In the genomic region with DNA sequence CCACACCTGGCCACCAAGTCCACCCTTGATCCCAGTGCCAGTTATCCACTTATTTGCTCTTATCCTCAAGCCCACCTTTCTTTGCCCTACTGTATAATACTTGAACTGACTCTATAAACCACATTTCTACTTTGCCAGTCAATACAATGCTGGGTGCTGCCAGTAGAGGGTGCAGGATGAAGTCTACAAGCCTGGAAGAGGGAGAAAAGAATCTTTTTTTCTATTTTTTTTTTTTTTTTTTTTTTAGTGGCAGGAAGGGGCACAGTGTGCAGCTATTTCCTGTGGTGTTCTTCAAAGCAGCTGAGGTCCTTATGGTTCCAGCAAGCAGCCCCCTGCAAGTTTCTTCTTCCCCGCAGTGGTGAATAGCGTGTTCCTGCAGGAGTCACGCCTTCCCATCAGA, we compare ENCODE assay signal across 8 cellular contexts. TPM values are rescaled to one million over a fixed set of nuclear protein-coding genes. Genes with fewer than 3 reads are reported as not detected.
DNase-seq lines count a peak whose midpoint lies in the region; ATAC-seq and TF ChIP-seq lines count a peak whose summit lies in the region.

No MANE protein-coding gene starts in this region.

- H3K36me3 ChIP-seq in RWPE2 (ENCODE audit: low read depth) (no peaks in the 10 kb centered on the region), PC-3 (ENCODE audit: low read depth, low read length) (no peaks in the 10 kb centered on the region)

- no peaks in the 10 kb centered on the region for H3K27me3 ChIP-seq in RWPE2 (ENCODE audit: insufficient read depth, poor library complexity, severe bottlenecking)
- no peaks in the 10 kb centered on the region for H3K27me3 ChIP-seq in PC-3 (ENCODE audit: low read length)

- H3K79me2 ChIP-seq in PC-3 (ENCODE audit: low read length), result no peaks in the 10 kb centered on the region

- H2AFZ ChIP-seq in PC-3 (ENCODE audit: low read length), result no peak overlapping the region

- H3F3A ChIP-seq in PC-3 (ENCODE audit: low read length, unreplicated experiment), result no peaks in the 10 kb centered on the region

- DNase-seq in AG10803 (ENCODE audit: low read depth), result no peak
- peak; percentile 51 for DNase-seq in GM13977 (ENCODE audit: low spot score)
- DNase-seq in RWPE2 (ENCODE audit: low spot score), result no peak
- DNase-seq in fibroblast of mammary gland (ENCODE audit: low read depth), result peak; percentile 8
- no peak for DNase-seq in posterior cingulate gyrus
- no peak for DNase-seq in PC-3
- DNase-seq in kidney tubule cell (ENCODE audit: low spot score), result no peak

- peak; percentile 34 for TF ChIP-seq CTCF in AG10803 (conservative IDR thresholded peaks at IDR 0.05; ENCODE audit: low read length)
- TF ChIP-seq CTCF in GM13977 (IDR thresholded peaks at IDR 0.05; ENCODE audit: extremely low read depth, insufficient read depth, missing control alignments), result peak; percentile 42
- TF ChIP-seq CTCF in RWPE2 (IDR thresholded peaks at IDR 0.05; ENCODE audit: poor library complexity, severe bottlenecking), result peak; percentile 6
- TF ChIP-seq CTCF in fibroblast of mammary gland (conservative IDR thresholded peaks at IDR 0.05; ENCODE audit: control insufficient read depth, insufficient read depth, low read depth, low read length), result peak; percentile 44
- no peak; the same call in 1 of the 2 replicates for TF ChIP-seq CTCF in PC-3 (conservative IDR thresholded peaks at IDR 0.05; ENCODE audit: low read depth, low read length)

- H3K9ac ChIP-seq in PC-3 (ENCODE audit: low read length), result no peak overlapping the region

- no peaks in the 10 kb centered on the region for H3K9me3 ChIP-seq in RWPE2 (ENCODE audit: severe bottlenecking)
- no peaks in the 10 kb centered on the region for H3K9me3 ChIP-seq in PC-3 (ENCODE audit: low read length)

- in situ Hi-C loops in GM13977 (cut with MboI; ENCODE audit: low pct_unique_long_range_greater_than_20kb, low sequenced_read_pairs, unreplicated experiment), result loop anchor here (25.0 kb wide), 1 partner anchor 252 kb away; no protein-coding TSS in a partner anchor

- no TSS peak for BruUV-seq in PC-3 (replicated peaks; lab: Mats Ljungman, UMichigan)

- no peaks in the 10 kb centered on the region for H3K9me2 ChIP-seq in PC-3 (replicated peaks; ENCODE audit: low read length)

- H3K4me3 ChIP-seq in AG10803 (ENCODE audit: low read length) (no peak overlapping the region), RWPE2 (ENCODE audit: severe bottlenecking) (no peak overlapping the region), fibroblast of mammary gland (ENCODE audit: control insufficient read depth, low read depth, low read length) (no peak overlapping the region), PC-3 (ENCODE audit: low read length) (no peak overlapping the region)

- CTCF ChIA-PET in PC-3 (lab: Charles Lee), result no interaction called here

- H3K27ac ChIP-seq in RWPE2 (ENCODE audit: poor library complexity, severe bottlenecking) (no peak overlapping the region), PC-3 (ENCODE audit: low read length) (no peak overlapping the region)

- H4K20me1 ChIP-seq in PC-3 (ENCODE audit: low read length), result no peaks in the 10 kb centered on the region

- intact Hi-C loops in posterior cingulate gyrus (cut with DNase I) (no loop called here), PC-3 (cut with micrococcal nuclease) (no loop called here)

- no peak overlapping the region for H3K4me2 ChIP-seq in PC-3 (ENCODE audit: low read length)

- ATAC-seq in RWPE2 (ENCODE audit: low read depth) (no peak), PC-3 (no peak), HG02938 (IDR thresholded peaks at IDR 0.05; ENCODE audit: unreplicated experiment) (no peak)

- H3K4me1 ChIP-seq in RWPE2 (ENCODE audit: insufficient read depth, poor library complexity, severe bottlenecking) (no peaks in the 10 kb centered on the region), PC-3 (ENCODE audit: insufficient read depth, low read length) (no peaks in the 10 kb centered on the region)

- POLR2A ChIA-PET in PC-3 (lab: Charles Lee; ENCODE audit: unreplicated experiment), result no interaction called here

RNA-seq across cellular contexts. Expression of gene GABRR1, which starts 22.2 kb away (rescaled TPM):
- not detected in 2 replicates for total RNA-seq in PC-3 (2014; rRNA removed)

Comparison
In these comparisons a context has a peak if more than half of its experiments do, and no peak if none do; other contexts are left out.
1. DNase-seq: peak in GM13977 (single experiment) and fibroblast of mammary gland (single experiment); none in AG10803 (single experiment), RWPE2 (single experiment), posterior cingulate gyrus (0 of 10), PC-3 (single experiment) and kidney tubule cell (single experiment).